Comparison of ENCODE assay signal across 8 cellular contexts in genomic region chr11:19714387-19715363, GRCh38. TPM values are rescaled to one million over a fixed set of nuclear protein-coding genes. Genes with fewer than 3 reads are reported as not detected.
DNase-seq lines count a peak whose midpoint lies in the region; ATAC-seq, FAIRE-seq and TF ChIP-seq lines count a peak whose summit lies in the region.

No MANE protein-coding gene starts in this region.

- TF ChIP-seq POLR2A in HepG2 (IDR thresholded peaks at IDR 0.05; ENCODE audit: insufficient read depth in 1 of 2, low read depth in 2 of 2, low read length in 2 of 2) (no peak), sigmoid colon (IDR thresholded peaks at IDR 0.05) (no peak)

- DNase-seq in HepG2 (ENCODE audit: low spot score), result no peak
- DNase-seq in hypothalamus (lab: John Stamatoyannopoulos, UW), result peak in 39 of 51 donors; percentile 17 to 81 (median 52)
- peak; percentile 84 for DNase-seq in sigmoid colon
- no peak for DNase-seq in activated CD4-positive, CD25-positive, alpha-beta regulatory T cell (lab: John Stamatoyannopoulos, UW)
- no peak for DNase-seq in activated effector memory CD4-positive, alpha-beta T cell treated with Interleukin-2 at 50 U/mL for 16 hours

- POLR2A ChIA-PET in HepG2 (lab: Yijun Ruan, JAX), result no interaction called here

- no peak overlapping the region for H2AFZ ChIP-seq in HepG2 (ENCODE audit: low read length)

- ATAC-seq in HepG2, result no peak
- ATAC-seq in activated CD4-positive, CD25-positive, alpha-beta regulatory T cell treated with anti-CD3 and anti-CD28 coated beads, Interleukin-2, amount 50 U/mL, for 24 hours, result no peak

- WGBS in liver, result 23% methylated on average over 25 of the region's 25 CpGs
- 52% methylated on average over 8 of the region's 25 CpGs for WGBS in HepG2 (ENCODE audit: low lambda C conversion rate)
- 23 to 28% methylated on average over 25 of the region's 25 CpGs for WGBS in sigmoid colon, 2 donors

- CTCF ChIA-PET in HepG2 (lab: Yijun Ruan, JAX; ENCODE audit: low intra/inter-chr PET ratio, low total read pairs), result no interaction called here

- H3K79me2 ChIP-seq in HepG2 (ENCODE audit: insufficient read depth, low read length), result no peaks in the 10 kb centered on the region

- no peak for FAIRE-seq in HepG2 (lab: Jason Lieb, UNC)

- peak overlapping the region in 1 of 3 donors; percentile 64 for H3K4me3 ChIP-seq in liver (ENCODE audit: low read depth in 1 of 3, low read length in 3 of 3)
- no peak overlapping the region for H3K4me3 ChIP-seq in HepG2 (replicated peaks in 1 of 3; ENCODE audit: insufficient read depth in 1 of 3, low read depth in 2 of 3, low read length in 3 of 3)
- H3K4me3 ChIP-seq in sigmoid colon, result peak overlapping the region; percentile 62 to 85 (median 72)

- H3K36me3 ChIP-seq in liver (ENCODE audit: control insufficient read depth in 4 of 4, insufficient read depth in 3 of 4, low read depth in 1 of 4, low read length in 3 of 4) (no peaks in the 10 kb centered on the region), HepG2 (replicated peaks in 1 of 2; ENCODE audit: control insufficient read depth in 1 of 2, insufficient read depth in 2 of 2, low read length in 2 of 2) (no peaks in the 10 kb centered on the region), sigmoid colon (no peaks in the 10 kb centered on the region)

- H3K9me3 ChIP-seq in liver (ENCODE audit: control insufficient read depth in 4 of 4, low read length in 3 of 4), result no peaks in the 10 kb centered on the region
- H3K9me3 ChIP-seq in HepG2 (ENCODE audit: low read length), result no peaks in the 10 kb centered on the region
- no peaks in the 10 kb centered on the region for H3K9me3 ChIP-seq in sigmoid colon

- TF ChIP-seq EP300 in HepG2 (IDR thresholded peaks at IDR 0.05; ENCODE audit: low read depth in 2 of 2, low read length in 2 of 2) (no peak), HepG2 (CRISPR knock-in tag; IDR thresholded peaks at IDR 0.05; ENCODE audit: borderline replicate concordance) (no peak), sigmoid colon (IDR thresholded peaks at IDR 0.05) (no peak)

- H3K4me2 ChIP-seq in HepG2 (ENCODE audit: low read depth, low read length), result no peak overlapping the region

- H3K9ac ChIP-seq in liver (ENCODE audit: low read depth in 1 of 2, low read length in 2 of 2) (no peak overlapping the region), HepG2 (ENCODE audit: insufficient read depth, low read depth, low read length) (no peak overlapping the region)

- BruUV-seq in HepG2 (replicated peaks; lab: Mats Ljungman, UMichigan), result no TSS peak

- TF ChIP-seq RAD21 in liver (IDR thresholded peaks at IDR 0.05) (no peak), HepG2 (CRISPR knock-in tag; IDR thresholded peaks at IDR 0.05) (no peak)

- H3K27me3 ChIP-seq in liver (ENCODE audit: control insufficient read depth in 4 of 4, insufficient read depth in 4 of 4, low read length in 3 of 4), result no peaks in the 10 kb centered on the region
- peaks cover 2 to 56% of the 10 kb centered on the region in 2 experiments; a peak in 3 of 5 replicates for H3K27me3 ChIP-seq in HepG2 (ENCODE audit: control insufficient read depth in 1 of 2, insufficient read depth in 2 of 2, low read length in 2 of 2)
- H3K27me3 ChIP-seq in sigmoid colon, result no peaks in the 10 kb centered on the region

- intact Hi-C loops in HepG2 (cut with micrococcal nuclease; ENCODE audit: unreplicated experiment), result no loop called here
- intact Hi-C loops in sigmoid colon (cut with DNase I), result no loop called here

- H3K27ac ChIP-seq in liver (ENCODE audit: low read depth in 1 of 2, low read length in 2 of 2), result peak overlapping the region; percentile 6 to 8
- no peak overlapping the region for H3K27ac ChIP-seq in HepG2 (ENCODE audit: extremely low read length, insufficient read depth, low read length)
- H3K27ac ChIP-seq in angular gyrus (ENCODE audit: low read depth, low read length), result peak overlapping the region; percentile 38
- H3K27ac ChIP-seq in sigmoid colon, result peak overlapping the region; percentile 93 to 98 (median 96)

- TF ChIP-seq CTCF in liver (IDR thresholded peaks at IDR 0.05; ENCODE audit: low read depth, low read length, missing input control), result no peak
- no peak for TF ChIP-seq CTCF in HepG2 (CRISPR knock-in tag; IDR thresholded peaks at IDR 0.05)
- no peak for TF ChIP-seq CTCF in sigmoid colon (IDR thresholded peaks at IDR 0.05)

- in situ Hi-C loops in HepG2 (cut with HindIII; ENCODE audit: extremely low pct_ligation_motif_present, low pct_unique_long_range_greater_than_20kb), result no loop called here

- H4K20me1 ChIP-seq in HepG2 (ENCODE audit: insufficient read depth, low read length), result no peaks in the 10 kb centered on the region

- peaks cover 10 to 36% (median 24%) of the 10 kb centered on the region in 4 donors for H3K4me1 ChIP-seq in liver (ENCODE audit: control insufficient read depth in 4 of 4, insufficient read depth in 4 of 4, low read length in 3 of 4)
- 0 out of 2 replicates have a peak, but pooled peaks cover 7% of the 10 kb centered on the region for H3K4me1 ChIP-seq in HepG2 (ENCODE audit: insufficient read depth, low read length)
- H3K4me1 ChIP-seq in sigmoid colon, result peaks cover 0 to 82% (median 73%) of the 10 kb centered on the region in 4 donors

TF ChIP-seq in liver, 16 proteins besides CTCF, POLR2A, EP300 and RAD21 (continues in another document):
- no peak for TF ChIP-seq JUND (IDR thresholded peaks at IDR 0.05)
- TF ChIP-seq YY1 (IDR thresholded peaks at IDR 0.05), result peak; percentile 33
- no peak for TF ChIP-seq TAF1 (conservative IDR thresholded peaks at IDR 0.05)
- no peak for TF ChIP-seq EGR1 (IDR thresholded peaks at IDR 0.05; ENCODE audit: low read depth in 2 of 2)

TF ChIP-seq in HepG2, 621 proteins besides CTCF, POLR2A, EP300 and RAD21:
- no peak for TF ChIP-seq PRDM4 (CRISPR knock-in tag; IDR thresholded peaks at IDR 0.05; ENCODE audit: borderline replicate concordance)
- TF ChIP-seq ZNF317 (CRISPR knock-in tag; IDR thresholded peaks at IDR 0.05), result no peak
- TF ChIP-seq ZNF768 (CRISPR knock-in tag; IDR thresholded peaks at IDR 0.05), result no peak
- TF ChIP-seq NFIB (CRISPR knock-in tag; IDR thresholded peaks at IDR 0.05; ENCODE audit: borderline replicate concordance), result no peak

RNA-seq across cellular contexts. Expression of gene NAV2, which starts 2.0 kb away (rescaled TPM):
- total RNA-seq in liver (10 to 100 TPM in 1 of 2 donors, 1 to 10 TPM in 1; 6.3 to 20.5 TPM), HepG2 (2016; rRNA removed; fragmentation: Illumina TruSeq; extraction: Trizol) (9.3 and 17.8 TPM in 2 replicates), sigmoid colon (10 to 100 TPM; 22.1 to 62.6 (median 38.2) TPM)
- polyA plus RNA-seq in liver (10 to 100 TPM; 10.1 to 13.1 TPM), HepG2 (2011; rRNA removed) (31.8 and 34.6 TPM in 2 replicates), sigmoid colon (1 to 10 TPM; 1.2 to 9.6 (median 2.3) TPM)
- 1.8 and 2.1 TPM in 2 replicates for total RNA-seq in HepG2 (2016; cell fraction: cytosol; rRNA removed; fragmentation: Illumina TruSeq; extraction: Trizol; ENCODE audit: low read depth)
- total RNA-seq in HepG2 (2016; cell fraction: insoluble cytoplasmic fraction; rRNA removed; fragmentation: Illumina TruSeq; extraction: Trizol), result 7.9 and 14.7 TPM in 2 replicates
- total RNA-seq in HepG2 (2016; cell fraction: membrane; rRNA removed; fragmentation: Illumina TruSeq; extraction: Trizol), result 4.4 and 5.0 TPM in 2 replicates
- 16.8 and 17.5 TPM in 2 replicates for total RNA-seq in HepG2 (2016; cell fraction: nucleus; rRNA removed; fragmentation: Illumina TruSeq; extraction: Trizol)
- 14.2 and 15.5 TPM in 2 replicates for polyA plus RNA-seq in HepG2 (2011; cell fraction: cytosol; rRNA removed)
- polyA plus RNA-seq in HepG2 (2011; cell fraction: nucleus; rRNA removed), result 60.9 and 76.1 TPM in 2 replicates
- 17.0 and 25.6 TPM in 2 replicates for polyA plus RNA-seq in HepG2 (2012)
- 0.25 and 0.33 TPM in 2 replicates for polyA plus RNA-seq in HepG2 (2016; cell fraction: cytosol; fragmentation: Illumina TruSeq; extraction: Trizol; ENCODE audit: low read depth)
- polyA plus RNA-seq in HepG2 (2016; cell fraction: insoluble cytoplasmic fraction; fragmentation: Illumina TruSeq; extraction: Trizol; ENCODE audit: low read depth), result 6.9 and 9.3 TPM in 2 replicates
- 0.58 TPM in 2 replicates for polyA plus RNA-seq in HepG2 (2016; cell fraction: membrane; fragmentation: Illumina TruSeq; extraction: Trizol; ENCODE audit: low read depth)
- 14.5 and 14.6 TPM in 2 replicates for polyA plus RNA-seq in HepG2 (2016; cell fraction: nucleus; fragmentation: Illumina TruSeq; extraction: Trizol; ENCODE audit: insufficient read depth, low read depth)
- 11.5 and 103 TPM in 2 replicates for polyA minus RNA-seq in HepG2 (2011; rRNA and poly(A)+ RNA removed; ENCODE audit: low replicate concordance)
- polyA minus RNA-seq in HepG2 (2011; cell fraction: cytosol; rRNA and poly(A)+ RNA removed), result 39.2 and 39.5 TPM in 2 replicates
- polyA minus RNA-seq in HepG2 (2011; cell fraction: nucleus; rRNA and poly(A)+ RNA removed), result 90.6 and 99.7 TPM in 2 replicates

Comparison
In these comparisons a context has a peak if more than half of its experiments do, and no peak if none do; other contexts are left out.
1. H3K4me3 ChIP-seq: peak in sigmoid colon (4 of 4); none in HepG2 (0 of 3).
2. DNase-seq: peak in hypothalamus (39 of 51) and sigmoid colon (single experiment); none in HepG2 (single experiment), activated CD4-positive, CD25-positive, alpha-beta regulatory T cell (0 of 4) and activated effector memory CD4-positive, alpha-beta T cell treated with Interleukin-2 at 50 U/mL for 16 hours (single experiment).